In the genomic region with DNA sequence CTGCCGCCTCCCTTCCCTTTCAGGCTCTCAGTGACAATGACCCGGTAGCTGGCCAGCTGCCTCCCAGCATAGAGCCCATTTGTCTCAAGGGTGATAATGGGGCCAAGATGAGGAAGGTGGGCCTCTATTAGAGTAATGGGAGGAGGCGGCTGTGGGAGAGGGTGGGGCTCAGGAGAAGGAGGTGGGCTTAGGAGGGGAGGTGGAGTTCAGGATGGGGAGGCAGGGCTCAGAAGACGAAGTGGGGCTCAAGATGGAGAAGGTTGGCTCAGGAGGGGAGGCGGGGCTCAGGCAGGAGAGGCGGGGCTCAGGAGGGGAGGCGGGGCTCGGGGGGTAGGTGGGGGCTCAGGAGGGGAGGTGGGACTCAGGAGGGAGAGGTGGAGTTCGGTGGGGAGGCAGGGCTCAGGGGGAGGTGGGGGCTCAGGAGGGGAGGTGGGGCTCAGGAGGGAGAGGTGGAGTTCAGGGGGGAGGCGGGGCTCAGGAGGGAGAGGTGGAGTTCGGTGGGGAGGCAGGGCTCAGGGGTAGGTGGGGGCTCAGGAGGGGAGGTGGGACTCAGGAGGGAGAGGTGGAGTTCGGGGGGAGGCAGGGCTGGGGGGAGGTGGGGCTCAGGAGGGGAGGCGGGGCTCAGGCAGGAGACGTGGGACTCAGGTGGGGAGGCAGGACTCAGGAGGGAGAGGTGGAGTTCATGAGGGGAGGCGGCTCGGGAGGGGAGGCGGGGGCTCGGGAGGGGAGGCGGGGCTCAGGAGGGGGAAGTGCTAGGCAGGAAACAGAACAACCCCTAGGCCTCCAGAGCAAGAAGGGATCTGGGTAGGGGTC, we compare ENCODE assay signal across 1 cellular context.
TF ChIP-seq lines count a peak whose summit lies in the region.

No MANE protein-coding gene starts in this region.

TF ChIP-seq in K562, 482 proteins besides CTCF, POLR2A, EP300 and RAD21 (continued from another document):
- TF ChIP-seq, protein P1, sequence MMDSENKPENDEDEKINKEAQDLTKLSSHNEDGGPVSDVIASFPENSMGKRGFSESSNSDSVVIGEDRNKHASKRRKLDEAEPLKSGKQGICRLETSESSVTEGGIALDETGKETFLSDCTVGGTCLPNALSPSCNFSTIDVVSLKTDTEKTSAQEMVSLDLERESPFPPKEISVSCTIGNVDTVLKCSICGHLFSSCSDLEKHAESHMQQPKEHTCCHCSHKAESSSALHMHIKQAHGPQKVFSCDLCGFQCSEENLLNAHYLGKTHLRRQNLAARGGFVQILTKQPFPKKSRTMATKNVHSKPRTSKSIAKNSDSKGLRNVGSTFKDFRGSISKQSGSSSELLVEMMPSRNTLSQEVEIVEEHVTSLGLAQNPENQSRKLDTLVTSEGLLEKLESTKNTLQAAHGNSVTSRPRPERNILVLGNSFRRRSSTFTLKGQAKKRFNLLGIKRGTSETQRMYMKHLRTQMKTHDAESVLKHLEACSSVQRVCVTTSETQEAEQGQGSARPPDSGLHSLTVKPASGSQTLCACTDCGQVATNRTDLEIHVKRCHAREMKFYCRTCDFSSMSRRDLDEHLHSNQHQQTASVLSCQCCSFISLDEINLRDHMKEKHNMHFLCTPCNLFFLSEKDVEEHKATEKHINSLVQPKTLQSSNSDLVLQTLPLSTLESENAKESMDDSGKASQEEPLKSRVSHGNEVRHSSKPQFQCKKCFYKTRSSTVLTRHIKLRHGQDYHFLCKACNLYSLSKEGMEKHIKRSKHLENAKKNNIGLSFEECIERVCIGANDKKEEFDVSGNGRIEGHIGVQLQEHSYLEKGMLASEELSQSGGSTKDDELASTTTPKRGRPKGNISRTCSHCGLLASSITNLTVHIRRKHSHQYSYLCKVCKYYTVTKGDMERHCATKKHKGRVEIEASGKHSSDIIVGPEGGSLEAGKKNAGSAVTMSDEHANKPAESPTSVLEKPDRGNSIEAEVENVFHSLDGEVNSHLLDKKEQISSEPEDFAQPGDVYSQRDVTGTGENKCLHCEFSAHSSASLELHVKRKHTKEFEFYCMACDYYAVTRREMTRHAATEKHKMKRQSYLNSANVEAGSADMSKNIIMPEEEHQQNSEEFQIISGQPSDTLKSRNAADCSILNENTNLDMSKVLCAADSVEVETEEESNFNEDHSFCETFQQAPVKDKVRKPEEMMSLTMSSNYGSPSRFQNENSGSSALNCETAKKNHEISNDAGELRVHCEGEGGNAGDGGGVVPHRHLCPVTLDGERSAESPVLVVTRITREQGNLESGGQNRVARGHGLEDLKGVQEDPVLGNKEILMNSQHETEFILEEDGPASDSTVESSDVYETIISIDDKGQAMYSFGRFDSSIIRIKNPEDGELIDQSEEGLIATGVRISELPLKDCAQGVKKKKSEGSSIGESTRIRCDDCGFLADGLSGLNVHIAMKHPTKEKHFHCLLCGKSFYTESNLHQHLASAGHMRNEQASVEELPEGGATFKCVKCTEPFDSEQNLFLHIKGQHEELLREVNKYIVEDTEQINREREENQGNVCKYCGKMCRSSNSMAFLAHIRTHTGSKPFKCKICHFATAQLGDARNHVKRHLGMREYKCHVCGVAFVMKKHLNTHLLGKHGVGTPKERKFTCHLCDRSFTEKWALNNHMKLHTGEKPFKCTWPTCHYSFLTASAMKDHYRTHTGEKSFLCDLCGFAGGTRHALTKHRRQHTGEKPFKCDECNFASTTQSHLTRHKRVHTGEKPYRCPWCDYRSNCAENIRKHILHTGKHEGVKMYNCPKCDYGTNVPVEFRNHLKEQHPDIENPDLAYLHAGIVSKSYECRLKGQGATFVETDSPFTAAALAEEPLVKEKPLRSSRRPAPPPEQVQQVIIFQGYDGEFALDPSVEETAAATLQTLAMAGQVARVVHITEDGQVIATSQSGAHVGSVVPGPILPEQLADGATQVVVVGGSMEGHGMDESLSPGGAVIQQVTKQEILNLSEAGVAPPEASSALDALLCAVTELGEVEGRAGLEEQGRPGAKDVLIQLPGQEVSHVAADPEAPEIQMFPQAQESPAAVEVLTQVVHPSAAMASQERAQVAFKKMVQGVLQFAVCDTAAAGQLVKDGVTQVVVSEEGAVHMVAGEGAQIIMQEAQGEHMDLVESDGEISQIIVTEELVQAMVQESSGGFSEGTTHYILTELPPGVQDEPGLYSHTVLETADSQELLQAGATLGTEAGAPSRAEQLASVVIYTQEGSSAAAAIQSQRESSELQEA (IDR thresholded peaks at IDR 0.05; ENCODE audit: low read depth): no peak
